Comparison of ENCODE assay signal across 1 cellular context in the genomic region with DNA sequence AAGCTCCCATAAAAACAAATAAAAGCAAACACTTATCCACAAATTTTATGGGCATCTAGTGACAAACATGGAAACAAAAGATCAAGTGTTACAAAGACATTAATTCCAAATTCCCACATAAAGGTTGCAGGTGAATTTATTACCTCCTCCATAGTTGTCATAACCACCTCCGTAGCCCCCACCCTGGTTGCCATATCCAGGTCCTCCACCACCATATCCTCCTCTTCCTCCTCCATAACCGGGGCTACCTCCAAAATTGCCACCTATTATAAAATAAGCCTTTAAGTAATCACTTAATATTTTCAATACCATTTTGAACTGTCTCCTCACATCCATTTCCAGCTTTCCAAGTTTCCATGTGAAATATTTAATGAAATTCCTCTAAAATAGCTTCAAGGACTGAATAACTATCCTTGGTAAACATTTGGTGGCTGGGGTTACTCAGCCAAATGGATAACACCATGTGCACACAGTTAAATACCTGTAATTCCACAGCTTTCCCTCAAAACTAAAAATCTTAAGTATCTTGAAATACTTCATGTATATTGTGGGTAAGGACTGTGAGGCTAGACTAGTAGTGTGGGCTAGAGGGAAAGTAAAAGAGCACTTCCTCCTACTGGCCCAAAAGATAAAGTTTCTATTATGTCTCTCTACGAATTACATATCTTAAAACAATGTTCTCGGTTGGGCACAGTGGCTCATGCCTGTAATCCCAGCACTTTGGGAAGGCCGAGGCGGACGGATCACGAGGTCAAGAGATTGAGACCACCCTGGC.
TF ChIP-seq lines count a peak whose summit lies in the region.

No MANE protein-coding gene starts in this region.

TF ChIP-seq in GM23338, 12 proteins besides CTCF, POLR2A, EP300 and RAD21 (continued from another document):
- no peak for TF ChIP-seq EZH2 (IDR thresholded peaks at IDR 0.05; ENCODE audit: low read depth, unreplicated experiment)
- no peak for TF ChIP-seq ZNF331 (CRISPR knock-in tag; IDR thresholded peaks at IDR 0.05; ENCODE audit: low read depth)
- no peak for TF ChIP-seq POLR2AphosphoS5 (IDR thresholded peaks at IDR 0.05; ENCODE audit: low read depth)
- TF ChIP-seq STAT1 (IDR thresholded peaks at IDR 0.05; ENCODE audit: unreplicated experiment), result no peak
- TF ChIP-seq CREB1 (CRISPR knock-in tag; IDR thresholded peaks at IDR 0.05; ENCODE audit: low read depth), result no peak
- TF ChIP-seq ZNF114 (CRISPR knock-in tag; IDR thresholded peaks at IDR 0.05), result no peak
- TF ChIP-seq JUNB (IDR thresholded peaks at IDR 0.05; ENCODE audit: unreplicated experiment), result no peak
- TF ChIP-seq, protein P1, sequence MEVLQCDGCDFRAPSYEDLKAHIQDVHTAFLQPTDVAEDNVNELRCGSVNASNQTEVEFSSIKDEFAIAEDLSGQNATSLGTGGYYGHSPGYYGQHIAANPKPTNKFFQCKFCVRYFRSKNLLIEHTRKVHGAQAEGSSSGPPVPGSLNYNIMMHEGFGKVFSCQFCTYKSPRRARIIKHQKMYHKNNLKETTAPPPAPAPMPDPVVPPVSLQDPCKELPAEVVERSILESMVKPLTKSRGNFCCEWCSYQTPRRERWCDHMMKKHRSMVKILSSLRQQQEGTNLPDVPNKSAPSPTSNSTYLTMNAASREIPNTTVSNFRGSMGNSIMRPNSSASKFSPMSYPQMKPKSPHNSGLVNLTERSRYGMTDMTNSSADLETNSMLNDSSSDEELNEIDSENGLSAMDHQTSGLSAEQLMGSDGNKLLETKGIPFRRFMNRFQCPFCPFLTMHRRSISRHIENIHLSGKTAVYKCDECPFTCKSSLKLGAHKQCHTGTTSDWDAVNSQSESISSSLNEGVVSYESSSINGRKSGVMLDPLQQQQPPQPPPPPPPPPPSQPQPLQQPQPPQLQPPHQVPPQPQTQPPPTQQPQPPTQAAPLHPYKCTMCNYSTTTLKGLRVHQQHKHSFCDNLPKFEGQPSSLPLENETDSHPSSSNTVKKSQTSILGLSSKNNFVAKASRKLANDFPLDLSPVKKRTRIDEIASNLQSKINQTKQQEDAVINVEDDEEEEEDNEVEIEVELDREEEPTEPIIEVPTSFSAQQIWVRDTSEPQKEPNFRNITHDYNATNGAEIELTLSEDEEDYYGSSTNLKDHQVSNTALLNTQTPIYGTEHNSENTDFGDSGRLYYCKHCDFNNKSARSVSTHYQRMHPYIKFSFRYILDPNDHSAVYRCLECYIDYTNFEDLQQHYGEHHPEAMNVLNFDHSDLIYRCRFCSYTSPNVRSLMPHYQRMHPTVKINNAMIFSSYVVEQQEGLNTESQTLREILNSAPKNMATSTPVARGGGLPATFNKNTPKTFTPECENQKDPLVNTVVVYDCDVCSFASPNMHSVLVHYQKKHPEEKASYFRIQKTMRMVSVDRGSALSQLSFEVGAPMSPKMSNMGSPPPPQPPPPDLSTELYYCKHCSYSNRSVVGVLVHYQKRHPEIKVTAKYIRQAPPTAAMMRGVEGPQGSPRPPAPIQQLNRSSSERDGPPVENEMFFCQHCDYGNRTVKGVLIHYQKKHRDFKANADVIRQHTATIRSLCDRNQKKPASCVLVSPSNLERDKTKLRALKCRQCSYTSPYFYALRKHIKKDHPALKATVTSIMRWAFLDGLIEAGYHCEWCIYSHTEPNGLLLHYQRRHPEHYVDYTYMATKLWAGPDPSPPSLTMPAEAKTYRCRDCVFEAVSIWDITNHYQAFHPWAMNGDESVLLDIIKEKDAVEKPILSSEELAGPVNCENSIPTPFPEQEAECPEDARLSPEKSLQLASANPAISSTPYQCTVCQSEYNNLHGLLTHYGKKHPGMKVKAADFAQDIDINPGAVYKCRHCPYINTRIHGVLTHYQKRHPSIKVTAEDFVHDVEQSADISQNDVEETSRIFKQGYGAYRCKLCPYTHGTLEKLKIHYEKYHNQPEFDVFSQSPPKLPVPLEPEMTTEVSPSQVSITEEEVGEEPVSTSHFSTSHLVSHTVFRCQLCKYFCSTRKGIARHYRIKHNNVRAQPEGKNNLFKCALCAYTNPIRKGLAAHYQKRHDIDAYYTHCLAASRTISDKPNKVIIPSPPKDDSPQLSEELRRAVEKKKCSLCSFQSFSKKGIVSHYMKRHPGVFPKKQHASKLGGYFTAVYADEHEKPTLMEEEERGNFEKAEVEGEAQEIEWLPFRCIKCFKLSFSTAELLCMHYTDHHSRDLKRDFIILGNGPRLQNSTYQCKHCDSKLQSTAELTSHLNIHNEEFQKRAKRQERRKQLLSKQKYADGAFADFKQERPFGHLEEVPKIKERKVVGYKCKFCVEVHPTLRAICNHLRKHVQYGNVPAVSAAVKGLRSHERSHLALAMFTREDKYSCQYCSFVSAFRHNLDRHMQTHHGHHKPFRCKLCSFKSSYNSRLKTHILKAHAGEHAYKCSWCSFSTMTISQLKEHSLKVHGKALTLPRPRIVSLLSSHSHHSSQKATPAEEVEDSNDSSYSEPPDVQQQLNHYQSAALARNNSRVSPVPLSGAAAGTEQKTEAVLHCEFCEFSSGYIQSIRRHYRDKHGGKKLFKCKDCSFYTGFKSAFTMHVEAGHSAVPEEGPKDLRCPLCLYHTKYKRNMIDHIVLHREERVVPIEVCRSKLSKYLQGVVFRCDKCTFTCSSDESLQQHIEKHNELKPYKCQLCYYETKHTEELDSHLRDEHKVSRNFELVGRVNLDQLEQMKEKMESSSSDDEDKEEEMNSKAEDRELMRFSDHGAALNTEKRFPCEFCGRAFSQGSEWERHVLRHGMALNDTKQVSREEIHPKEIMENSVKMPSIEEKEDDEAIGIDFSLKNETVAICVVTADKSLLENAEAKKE (CRISPR knock-in tag; IDR thresholded peaks at IDR 0.05), result no peak
- TF ChIP-seq NANOG (IDR thresholded peaks at IDR 0.05; ENCODE audit: borderline replicate concordance), result no peak
- TF ChIP-seq, protein P2, sequence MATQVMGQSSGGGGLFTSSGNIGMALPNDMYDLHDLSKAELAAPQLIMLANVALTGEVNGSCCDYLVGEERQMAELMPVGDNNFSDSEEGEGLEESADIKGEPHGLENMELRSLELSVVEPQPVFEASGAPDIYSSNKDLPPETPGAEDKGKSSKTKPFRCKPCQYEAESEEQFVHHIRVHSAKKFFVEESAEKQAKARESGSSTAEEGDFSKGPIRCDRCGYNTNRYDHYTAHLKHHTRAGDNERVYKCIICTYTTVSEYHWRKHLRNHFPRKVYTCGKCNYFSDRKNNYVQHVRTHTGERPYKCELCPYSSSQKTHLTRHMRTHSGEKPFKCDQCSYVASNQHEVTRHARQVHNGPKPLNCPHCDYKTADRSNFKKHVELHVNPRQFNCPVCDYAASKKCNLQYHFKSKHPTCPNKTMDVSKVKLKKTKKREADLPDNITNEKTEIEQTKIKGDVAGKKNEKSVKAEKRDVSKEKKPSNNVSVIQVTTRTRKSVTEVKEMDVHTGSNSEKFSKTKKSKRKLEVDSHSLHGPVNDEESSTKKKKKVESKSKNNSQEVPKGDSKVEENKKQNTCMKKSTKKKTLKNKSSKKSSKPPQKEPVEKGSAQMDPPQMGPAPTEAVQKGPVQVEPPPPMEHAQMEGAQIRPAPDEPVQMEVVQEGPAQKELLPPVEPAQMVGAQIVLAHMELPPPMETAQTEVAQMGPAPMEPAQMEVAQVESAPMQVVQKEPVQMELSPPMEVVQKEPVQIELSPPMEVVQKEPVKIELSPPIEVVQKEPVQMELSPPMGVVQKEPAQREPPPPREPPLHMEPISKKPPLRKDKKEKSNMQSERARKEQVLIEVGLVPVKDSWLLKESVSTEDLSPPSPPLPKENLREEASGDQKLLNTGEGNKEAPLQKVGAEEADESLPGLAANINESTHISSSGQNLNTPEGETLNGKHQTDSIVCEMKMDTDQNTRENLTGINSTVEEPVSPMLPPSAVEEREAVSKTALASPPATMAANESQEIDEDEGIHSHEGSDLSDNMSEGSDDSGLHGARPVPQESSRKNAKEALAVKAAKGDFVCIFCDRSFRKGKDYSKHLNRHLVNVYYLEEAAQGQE (IDR thresholded peaks at IDR 0.05; ENCODE audit: unreplicated experiment), result no peak
- TF ChIP-seq EZH2phosphoT487 (IDR thresholded peaks at IDR 0.05; ENCODE audit: unreplicated experiment), result no peak
